In the genomic region with DNA sequence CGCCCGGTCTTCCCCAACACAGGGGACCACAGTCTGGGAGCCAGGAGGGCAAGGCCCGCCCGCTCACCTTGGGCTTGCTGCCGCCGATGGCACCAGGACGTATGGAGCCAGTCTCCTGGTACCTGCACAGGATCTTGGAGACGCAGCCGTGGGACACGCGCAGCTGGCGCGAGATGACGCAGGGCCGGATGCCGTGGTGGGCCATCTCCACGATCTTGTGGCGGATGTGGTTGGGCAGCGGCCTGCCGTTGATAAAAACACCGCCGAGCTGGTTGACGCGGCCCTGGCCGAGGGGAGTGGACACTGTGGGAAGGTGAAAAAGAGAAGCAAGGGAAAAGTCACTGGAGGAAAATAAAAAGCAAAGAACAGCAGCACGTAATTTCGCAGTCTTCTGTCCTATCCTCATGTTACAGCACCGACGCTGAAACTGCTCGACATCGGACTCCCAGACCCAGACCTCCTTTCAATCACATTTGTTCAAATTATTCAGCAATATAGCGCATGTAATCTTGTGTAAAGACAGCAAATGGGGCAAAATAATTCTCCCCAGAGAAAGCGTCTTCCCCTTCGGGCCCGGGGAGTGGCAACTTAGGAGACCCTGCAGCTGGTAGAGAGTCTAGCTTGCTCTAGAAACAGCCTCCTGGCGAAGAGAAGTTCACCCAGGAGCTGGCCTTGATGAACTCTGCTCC, we compare ENCODE assay signal across 12 cellular contexts. TPM values are rescaled to one million over a fixed set of nuclear protein-coding genes. Genes with fewer than 3 reads are reported as not detected.
DNase-seq lines count a peak whose midpoint lies in the region; ATAC-seq and TF ChIP-seq lines count a peak whose summit lies in the region.
"Had no signal": no experiment of that assay in that cellular context is flagged by ENCODE, and none has a peak within 500 bp of the region (broad histone marks: within the 10 kb centered on the region; RNA-seq: fewer than 3 reads in every experiment).

No MANE protein-coding gene starts in this region.

- H3K9me3 ChIP-seq in ectodermal cell (ENCODE audit: control insufficient read depth, low read length) (no peaks in the 10 kb centered on the region), psoas muscle (no peaks in the 10 kb centered on the region), gastrocnemius medialis (no peaks in the 10 kb centered on the region)

- H3K4me3 ChIP-seq in ectodermal cell (ENCODE audit: insufficient read depth, low read depth, low read length): peak overlapping the region; percentile 74
- peak overlapping the region; percentile 75 for H3K4me3 ChIP-seq in psoas muscle
- peak overlapping the region in 2 of 4 donors; percentile 58 to 62 for H3K4me3 ChIP-seq in gastrocnemius medialis

- no peak for TF ChIP-seq POLR2A in gastrocnemius medialis (IDR thresholded peaks at IDR 0.05)

- DNase-seq in RPMI7951 (ENCODE audit: low read depth) (peak; percentile 93), psoas muscle (peak in 1 of 2 donors; percentile 19), gastrocnemius medialis (no peak)
- DNase-seq: activated T-cell treated with anti-CD3 and anti-CD28 coated beads, Interleukin-2, amount 50 U/mL, for 24 hours; cerebellar nuclear complex; NCI-H510A treated with DMSO at 0.1 percent for 48 hours; RPMI8226 had no signal

- H3K36me3 ChIP-seq in ectodermal cell (ENCODE audit: control insufficient read depth, insufficient read depth, low read length): peaks cover 30% of the 10 kb centered on the region
- H3K36me3 ChIP-seq in psoas muscle (ENCODE audit: insufficient read depth in 1 of 2, low read depth in 1 of 2): peaks cover 0 to 35% of the 10 kb centered on the region in 2 donors
- H3K36me3 ChIP-seq in gastrocnemius medialis: no peaks in the 10 kb centered on the region

- in situ Hi-C loops in gastrocnemius medialis (cut with MboI; ENCODE audit: low sequenced_read_pairs in 4 of 4): no loop called here

- ATAC-seq in GM19463 (IDR thresholded peaks at IDR 0.05; ENCODE audit: unreplicated experiment): peak; percentile 20
- ATAC-seq in psoas muscle: peak in 1 of 4 donors; percentile 29
- no peak for ATAC-seq in HG03280 (IDR thresholded peaks at IDR 0.05; ENCODE audit: unreplicated experiment)
- ATAC-seq in gastrocnemius medialis: no peak
- ATAC-seq in GM21619 (IDR thresholded peaks at IDR 0.05; ENCODE audit: unreplicated experiment): no peak
- ATAC-seq: natural killer cell treated with Interleukin-12 subunit alpha and Interleukin-12 subunit beta and Interleukin-15 and Interleukin-18, amount 100 ng/mL, for 72 hours had no signal

- H3K27me3 ChIP-seq in ectodermal cell (ENCODE audit: control insufficient read depth, insufficient read depth, low read length, poor library complexity, severe bottlenecking) (peaks cover 95% of the 10 kb centered on the region), psoas muscle (ENCODE audit: insufficient read depth in 3 of 3, low read length in 2 of 3) (peaks cover 0 to 59% (median 42%) of the 10 kb centered on the region in 3 donors), gastrocnemius medialis (peaks cover 84 to 88% (median 87%) of the 10 kb centered on the region in 3 donors)

- no peak for TF ChIP-seq CTCF in psoas muscle (IDR thresholded peaks at IDR 0.05)
- no peak for TF ChIP-seq CTCF in gastrocnemius medialis (IDR thresholded peaks at IDR 0.05 in 4 of 5, conservative IDR thresholded peaks at IDR 0.05 in 1 of 5)

- no peak overlapping the region for H3K27ac ChIP-seq in ectodermal cell (ENCODE audit: insufficient read depth, low read depth, low read length, poor library complexity, severe bottlenecking)
- H3K27ac ChIP-seq in psoas muscle: no peak overlapping the region
- no peak overlapping the region for H3K27ac ChIP-seq in gastrocnemius medialis

- intact Hi-C loops in psoas muscle (cut with DNase I) (no loop called here), gastrocnemius medialis (cut with DNase I; ENCODE audit: low total_unique reads) (no loop called here)

- H3K4me1 ChIP-seq in ectodermal cell (ENCODE audit: control insufficient read depth, insufficient read depth, low read length) (peaks cover 37% of the 10 kb centered on the region), psoas muscle (peaks cover 3% of the 10 kb centered on the region), gastrocnemius medialis (peaks cover 0 to 7% of the 10 kb centered on the region in 2 donors)

- WGBS in ectodermal cell, 2 experiments: 3% methylated on average over 36 of the region's 36 CpGs
- 44 to 66% (median 54%) methylated on average over 36 of the region's 36 CpGs for WGBS in psoas muscle, 3 donors

RNA-seq across cellular contexts. Expression of a gene that starts 1.7 kb away (rescaled TPM):
- 31.7 and 35.4 TPM in 2 replicates for total RNA-seq in RPMI7951 (2014; rRNA removed; shearing (Covaris generic))
- polyA plus RNA-seq in ectodermal cell (2013, experiment 1 of 4): 164 TPM
- polyA plus RNA-seq in ectodermal cell (2013, experiment 2 of 4): 167 TPM
- 111 TPM for polyA plus RNA-seq in ectodermal cell (2013, experiment 3 of 4)
- 125 TPM for polyA plus RNA-seq in ectodermal cell (2013, experiment 4 of 4)
- total RNA-seq in psoas muscle (10 to 100 TPM in 2 of 4 donors, 1 to 10 TPM in 2; 6.9 to 20.5 (median 13.3) TPM), gastrocnemius medialis (1 to 10 TPM; 2.7 to 4.5 (median 3.6) TPM)
- 1 to 10 TPM in 2 of 3 donors, under 1 TPM in 1; 0.26 to 2.8 (median 1.9) TPM for polyA plus RNA-seq in psoas muscle
- total RNA-seq: natural killer cell treated with Interleukin-12 subunit alpha and Interleukin-12 subunit beta and Interleukin-15 and Interleukin-18, amount 100 ng/mL, for 72 hours had no signal
